ENCODE assay signal across 13 cellular contexts in the genomic region with DNA sequence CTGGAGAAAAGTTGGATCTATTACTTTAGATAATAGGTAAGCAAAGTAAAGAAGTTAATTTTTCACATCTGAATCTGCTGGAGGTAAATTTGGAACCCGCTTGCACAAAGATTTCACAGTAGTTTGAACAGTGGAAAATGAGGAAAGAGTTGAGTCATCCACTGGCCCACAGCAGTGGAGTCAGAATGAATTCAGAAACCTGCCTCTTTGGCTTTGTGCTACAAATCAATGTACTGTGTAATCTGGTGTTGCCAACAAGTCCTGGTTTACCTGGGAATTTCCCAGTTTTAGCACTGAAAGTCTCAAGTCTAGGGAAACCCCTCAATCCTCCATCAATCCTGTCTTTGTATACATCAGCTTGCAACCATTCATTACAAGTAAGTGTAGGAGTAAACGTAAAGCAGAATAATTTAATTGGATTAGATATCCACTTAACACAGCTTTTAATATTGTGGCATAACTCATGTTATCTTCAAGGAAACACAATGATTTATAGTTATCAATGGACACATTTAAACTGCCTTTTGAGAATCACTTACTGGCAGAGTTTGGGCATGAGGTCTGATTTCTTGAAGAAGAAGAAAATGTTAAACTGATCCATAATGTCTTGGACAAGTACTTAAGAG.
DNase-seq lines count a peak whose midpoint lies in the region; ATAC-seq, FAIRE-seq and TF ChIP-seq lines count a peak whose summit lies in the region.
"Had no signal": no experiment of that assay in that cellular context is flagged by ENCODE, and none has a peak within 500 bp of the region (broad histone marks: within the 10 kb centered on the region; RNA-seq: fewer than 3 reads in every experiment).

No MANE protein-coding gene starts in this region.

- ATAC-seq in GM19397 (IDR thresholded peaks at IDR 0.05; ENCODE audit: unreplicated experiment) (peak; percentile 60), HG02973 (IDR thresholded peaks at IDR 0.05; ENCODE audit: unreplicated experiment) (peak; percentile 60), pancreas (peak; percentile 35 to 79 (median 56)), HG03457 (IDR thresholded peaks at IDR 0.05; ENCODE audit: unreplicated experiment) (no peak)
- ATAC-seq in activated CD4-positive, alpha-beta T cell treated with anti-CD3 and anti-CD28 coated beads for 36 hours: no peak
- ATAC-seq: gastroesophageal sphincter, K562, WTC11 had no signal

- POLR2A ChIA-PET in activated CD4-positive, alpha-beta T cell treated with anti-CD3 and anti-CD28 coated beads for 36 hours (lab: Charles Lee): interaction anchor here (0.6 kb wide), 1 partner anchor 87 kb away, joined by 6 read pairs; no protein-coding TSS in a partner anchor

- H3K9me3 ChIP-seq in adipocyte (ENCODE audit: control insufficient read depth, low read length) (no peaks in the 10 kb centered on the region), pancreas (no peaks in the 10 kb centered on the region)
- H3K9me3 ChIP-seq: gastroesophageal sphincter, thoracic aorta had no signal

- no peaks in the 10 kb centered on the region for H3K9me3 Mint-ChIP-seq in activated CD4-positive, alpha-beta T cell treated with anti-CD3 and anti-CD28 coated beads for 36 hours (ENCODE audit: low read depth)

- no peaks in the 10 kb centered on the region for H3K4me1 Mint-ChIP-seq in activated CD4-positive, alpha-beta T cell treated with anti-CD3 and anti-CD28 coated beads for 36 hours

- no peak overlapping the region for H3K4me3 ChIP-seq in adipocyte (ENCODE audit: low read length)
- H3K4me3 ChIP-seq in pancreas: no peak overlapping the region
- H3K4me3 ChIP-seq: gastroesophageal sphincter, K562, thoracic aorta had no signal

- H3K27ac Mint-ChIP-seq in activated CD4-positive, alpha-beta T cell treated with anti-CD3 and anti-CD28 coated beads for 36 hours: no peak overlapping the region
- H3K27ac Mint-ChIP-seq: WTC11 had no signal

- DNase-seq in adipocyte (ENCODE audit: low read depth) (peak; percentile 35), pancreas (no peak), iPS-NIHi11 (ENCODE audit: low spot score) (no peak)
- no peak for DNase-seq in activated CD4-positive, alpha-beta T cell treated with anti-CD3 and anti-CD28 coated beads for 36 hours
- DNase-seq: activated T-cell treated with anti-CD3 and anti-CD28 coated beads, Interleukin-2, amount 50 U/mL, for 48 hours; cerebellar nuclear complex had no signal

- H3K27ac ChIP-seq in pancreas: peak overlapping the region in 1 of 4 donors; percentile 25
- H3K27ac ChIP-seq: gastroesophageal sphincter, thoracic aorta had no signal

- intact Hi-C loops in pancreas (cut with DNase I): no loop called here
- intact Hi-C loops in activated CD4-positive, alpha-beta T cell treated with anti-CD3 and anti-CD28 coated beads for 36 hours (cut with DNase I, micrococcal nuclease): no loop called here

- H3K27me3 ChIP-seq in adipocyte (replicated peaks; ENCODE audit: control insufficient read depth, insufficient read depth, low read length) (no peaks in the 10 kb centered on the region), pancreas (peaks cover 0 to 3% (median 0%) of the 10 kb centered on the region in 4 donors)
- H3K27me3 ChIP-seq: gastroesophageal sphincter had no signal

- H3K4me3 Mint-ChIP-seq in activated CD4-positive, alpha-beta T cell treated with anti-CD3 and anti-CD28 coated beads for 36 hours: no peak overlapping the region
- H3K4me3 Mint-ChIP-seq: WTC11 had no signal

- H3K9ac ChIP-seq in adipocyte (ENCODE audit: low read length): no peak overlapping the region

- FAIRE-seq in pancreas (lab: Jason Lieb, UNC): no peak
- FAIRE-seq: K562 had no signal

- CTCF ChIA-PET in activated CD4-positive, alpha-beta T cell treated with anti-CD3 and anti-CD28 coated beads for 36 hours (lab: Charles Lee): no interaction called here

- H3K36me3 ChIP-seq in adipocyte (ENCODE audit: control insufficient read depth, insufficient read depth, low read length, severe bottlenecking): no peaks in the 10 kb centered on the region
- no peaks in the 10 kb centered on the region for H3K36me3 ChIP-seq in pancreas
- H3K36me3 ChIP-seq: gastroesophageal sphincter, thoracic aorta had no signal

- peaks cover 6% of the 10 kb centered on the region for H3K27me3 Mint-ChIP-seq in activated CD4-positive, alpha-beta T cell treated with anti-CD3 and anti-CD28 coated beads for 36 hours

- no peak for TF ChIP-seq CTCF in pancreas (IDR thresholded peaks at IDR 0.05)

- WGBS in pancreas, 2 donors: 32 to 36% methylated on average over 2 of the region's 2 CpGs

- no peaks in the 10 kb centered on the region for H3K36me3 Mint-ChIP-seq in activated CD4-positive, alpha-beta T cell treated with anti-CD3 and anti-CD28 coated beads for 36 hours (ENCODE audit: low read depth)
- H3K36me3 Mint-ChIP-seq: WTC11 had no signal

- peaks cover 12% of the 10 kb centered on the region for H3K4me1 ChIP-seq in adipocyte (ENCODE audit: control insufficient read depth, insufficient read depth, low read length)
- no peaks in the 10 kb centered on the region for H3K4me1 ChIP-seq in pancreas
- H3K4me1 ChIP-seq: gastroesophageal sphincter had no signal

Comparison
In these comparisons a context has a peak if more than half of its experiments do, and no peak if none do; other contexts are left out.
1. ATAC-seq: peak in GM19397 (single experiment), HG02973 (single experiment) and pancreas (4 of 4); none in activated CD4-positive, alpha-beta T cell treated with anti-CD3 and anti-CD28 coated beads for 36 hours (single experiment) and HG03457 (single experiment).